13 cellular contexts compared by ENCODE assay signal in genomic region chr15:64137226-64137833, GRCh38. TPM values are rescaled to one million over a fixed set of nuclear protein-coding genes. Genes with fewer than 3 reads are reported as not detected.
DNase-seq lines count a peak whose midpoint lies in the region; ATAC-seq and TF ChIP-seq lines count a peak whose summit lies in the region.
"Had no signal": no experiment of that assay in that cellular context is flagged by ENCODE, and none has a peak within 500 bp of the region (broad histone marks: within the 10 kb centered on the region; RNA-seq: fewer than 3 reads in every experiment).

No MANE protein-coding gene starts in this region.

- intact Hi-C loops in CD4-positive, alpha-beta T cell (cut with DNase I, micrococcal nuclease): no loop called here

- TF ChIP-seq CTCF in CD4-positive, alpha-beta T cell (IDR thresholded peaks at IDR 0.05): no peak

- H3K9me3 Mint-ChIP-seq in CD4-positive, alpha-beta T cell: no peaks in the 10 kb centered on the region
- H3K9me3 Mint-ChIP-seq in effector memory CD8-positive, alpha-beta T cell: no peaks in the 10 kb centered on the region
- H3K9me3 Mint-ChIP-seq: neural crest cell had no signal

- H3K4me1 Mint-ChIP-seq in CD4-positive, alpha-beta T cell (ENCODE audit: low read depth): no peaks in the 10 kb centered on the region
- no peaks in the 10 kb centered on the region for H3K4me1 Mint-ChIP-seq in effector memory CD8-positive, alpha-beta T cell (ENCODE audit: low read depth in 2 of 2)

- no peak for DNase-seq in CD4-positive, alpha-beta T cell
- DNase-seq in NAMALWA (ENCODE audit: low spot score): peak; percentile 35
- DNase-seq in effector memory CD8-positive, alpha-beta T cell: no peak
- DNase-seq in midbrain (lab: John Stamatoyannopoulos, UW): peak; percentile 62
- DNase-seq in ureter (ENCODE audit: low spot score): no peak
- DNase-seq in SW 1271 (lab: John Stamatoyannopoulos, UW): no peak
- DNase-seq in NCI-H226: no peak
- no peak for DNase-seq in stimulated activated CD4-positive, alpha-beta T cell treated with anti-CD3 and anti-CD28 coated beads, Interleukin-2, amount 100 ng/mL, for 48 hours
- DNase-seq: activated CD8-positive, alpha-beta T cell treated with anti-CD3 and anti-CD28 coated beads, Interleukin-2, amount 10 ng/mL, durations not matched to agents 7 days and 5 days; BE2C; HCEC 1CT; NCI-H748 treated with DMSO at 0.1 percent for 48 hours had no signal

- no peaks in the 10 kb centered on the region for H3K27me3 Mint-ChIP-seq in CD4-positive, alpha-beta T cell
- no peaks in the 10 kb centered on the region for H3K27me3 Mint-ChIP-seq in effector memory CD8-positive, alpha-beta T cell

- no peak overlapping the region for H3K4me3 Mint-ChIP-seq in CD4-positive, alpha-beta T cell
- H3K4me3 Mint-ChIP-seq in effector memory CD8-positive, alpha-beta T cell: no peak overlapping the region
- H3K4me3 Mint-ChIP-seq: activated CD8-positive, alpha-beta T cell treated with anti-CD3 and anti-CD28 coated beads, Interleukin-2, amount 10 ng/mL, durations not matched to agents 7 days and 5 days; neural crest cell had no signal

- CTCF ChIA-PET in CD4-positive, alpha-beta T cell (lab: Charles Lee): interaction anchor here (2.1 kb wide), 1 partner anchor 16 kb away, joined by 7 read pairs; no protein-coding TSS in a partner anchor

- H3K27ac ChIP-seq in CD4-positive, alpha-beta T cell (ENCODE audit: low read depth, low read length): no peak overlapping the region

- ATAC-seq in CD4-positive, alpha-beta T cell (ENCODE audit: poor library complexity): peak; percentile 51
- ATAC-seq in effector memory CD8-positive, alpha-beta T cell (replicated peaks): peak; percentile 45
- ATAC-seq: activated CD8-positive, alpha-beta T cell treated with anti-CD3 and anti-CD28 coated beads, Interleukin-2, amount 10 ng/mL, durations not matched to agents 7 days and 5 days had no signal

- peaks cover 84% of the 10 kb centered on the region for H3K36me3 Mint-ChIP-seq in CD4-positive, alpha-beta T cell (ENCODE audit: low read depth)
- peaks cover 49% of the 10 kb centered on the region for H3K36me3 Mint-ChIP-seq in effector memory CD8-positive, alpha-beta T cell (ENCODE audit: insufficient read depth)

- H3K27me3 ChIP-seq in CD4-positive, alpha-beta T cell (ENCODE audit: control insufficient read depth, insufficient read depth, low read length): no peaks in the 10 kb centered on the region
- H3K27me3 ChIP-seq: BE2C had no signal

- H3K27ac Mint-ChIP-seq in CD4-positive, alpha-beta T cell: no peak overlapping the region
- no peak overlapping the region for H3K27ac Mint-ChIP-seq in effector memory CD8-positive, alpha-beta T cell
- H3K27ac Mint-ChIP-seq: activated CD8-positive, alpha-beta T cell treated with anti-CD3 and anti-CD28 coated beads, Interleukin-2, amount 10 ng/mL, durations not matched to agents 7 days and 5 days had no signal

- H3K9me3 ChIP-seq in CD4-positive, alpha-beta T cell (ENCODE audit: control insufficient read depth, low read length): no peaks in the 10 kb centered on the region
- H3K9me3 ChIP-seq: BE2C had no signal

- POLR2A ChIA-PET in CD4-positive, alpha-beta T cell (lab: Charles Lee): interaction anchor here (2.0 kb wide), 1 partner anchor 12 kb away, joined by 7 read pairs; no protein-coding TSS in a partner anchor

RNA-seq across cellular contexts. Expression of gene SNX22, which starts 14.2 kb away (rescaled TPM):
- under 1 TPM; 0.14 to 0.19 TPM for total RNA-seq in CD4-positive, alpha-beta T cell
- 0.31 TPM for total RNA-seq in ureter

RNA-seq across cellular contexts. Expression of gene PPIB, which starts 25.5 kb away (rescaled TPM):
- 100 to 1,000 TPM; 167 to 169 TPM for total RNA-seq in CD4-positive, alpha-beta T cell
- total RNA-seq in ureter: 380 TPM

RNA-seq across cellular contexts. Expression of gene SNX1, which starts 41.5 kb away (rescaled TPM):
- 10 to 100 TPM; 57.0 to 61.1 TPM for total RNA-seq in CD4-positive, alpha-beta T cell
- total RNA-seq in ureter: 162 TPM

RNA-seq across cellular contexts. Expression of gene CIAO2A, which starts 43.7 kb away (rescaled TPM):
- total RNA-seq in CD4-positive, alpha-beta T cell: 10 to 100 TPM; 10.9 to 12.2 TPM
- total RNA-seq in ureter: 35.5 TPM

Comparison
In these comparisons a context has a peak if more than half of its experiments do, and no peak if none do; other contexts are left out.
1. DNase-seq: peak in NAMALWA (single experiment) and midbrain (single experiment); none in CD4-positive, alpha-beta T cell (0 of 10), effector memory CD8-positive, alpha-beta T cell (0 of 3), ureter (single experiment), SW 1271 (0 of 2), NCI-H226 (single experiment) and stimulated activated CD4-positive, alpha-beta T cell treated with anti-CD3 and anti-CD28 coated beads, Interleukin-2, amount 100 ng/mL, for 48 hours (0 of 2).